19 cellular contexts compared by ENCODE assay signal in genomic region chr2:26559044-26559405, GRCh38.
A peak's percentile ranks its signal among the peaks of the same experiment; 100 is the strongest.
DNase-seq lines count a peak whose midpoint lies in the region; ATAC-seq and TF ChIP-seq lines count a peak whose summit lies in the region.
"Had no signal": no experiment of that assay in that cellular context is flagged by ENCODE, and none has a peak within 500 bp of the region (broad histone marks: within the 10 kb centered on the region; RNA-seq: fewer than 3 reads in every experiment).

No MANE protein-coding gene starts in this region.

- peaks cover 2% of the 10 kb centered on the region for H3K4me1 Mint-ChIP-seq in glutamatergic neuron (ENCODE audit: low read depth, unreplicated experiment)

- H3K9me3 Mint-ChIP-seq in glutamatergic neuron (ENCODE audit: unreplicated experiment) = peaks cover 6% of the 10 kb centered on the region
- H3K9me3 Mint-ChIP-seq: CD8-positive, alpha-beta T cell; H9 had no signal

- H3K27me3 Mint-ChIP-seq in glutamatergic neuron (ENCODE audit: unreplicated experiment) = peaks cover 14% of the 10 kb centered on the region

- no peak for TF ChIP-seq POLR2A in sigmoid colon (IDR thresholded peaks at IDR 0.05)

- TF ChIP-seq EP300 in sigmoid colon (IDR thresholded peaks at IDR 0.05) = no peak

- no peak for ATAC-seq in left cardiac atrium
- no peak for ATAC-seq in GM21423 (IDR thresholded peaks at IDR 0.05; ENCODE audit: unreplicated experiment)
- ATAC-seq: CD8-positive, alpha-beta T cell had no signal

- no peak overlapping the region for H3K4me3 Mint-ChIP-seq in glutamatergic neuron (ENCODE audit: unreplicated experiment)
- H3K4me3 Mint-ChIP-seq: CD8-positive, alpha-beta T cell had no signal

- no peaks in the 10 kb centered on the region for H3K9me3 ChIP-seq in WERI-Rb-1 (ENCODE audit: severe bottlenecking)
- no peaks in the 10 kb centered on the region for H3K9me3 ChIP-seq in sigmoid colon
- H3K9me3 ChIP-seq: BLaER1 treated with 17β-estradiol and CSF1 and Interleukin-3, amounts not matched to agents 10 nM and 100 nM had no signal

- 86 to 88% methylated on average over 3 of the region's 3 CpGs for whole genome bisulfite sequencing in sigmoid colon, 2 donors

- TF ChIP-seq CTCF in WERI-Rb-1 (IDR thresholded peaks at IDR 0.05; ENCODE audit: low read depth, low read length) (no peak), glutamatergic neuron (IDR thresholded peaks at IDR 0.05; ENCODE audit: partially characterized antibody, unreplicated experiment) (no peak), sigmoid colon (IDR thresholded peaks at IDR 0.05) (no peak)

- peaks cover 6% of the 10 kb centered on the region for H3K36me3 Mint-ChIP-seq in glutamatergic neuron (ENCODE audit: unreplicated experiment)
- H3K36me3 Mint-ChIP-seq: CD8-positive, alpha-beta T cell had no signal

- H3K27ac ChIP-seq in WERI-Rb-1 = no peak overlapping the region
- H3K27ac ChIP-seq in sigmoid colon = no peak overlapping the region
- H3K27ac ChIP-seq: BLaER1 treated with 17β-estradiol and CSF1 and Interleukin-3, amounts not matched to agents 10 nM and 100 nM; GM23248; RWPE1 had no signal

- no peak overlapping the region for H3K27ac Mint-ChIP-seq in glutamatergic neuron (ENCODE audit: unreplicated experiment)
- H3K27ac Mint-ChIP-seq: CD8-positive, alpha-beta T cell; H9 had no signal

- H3K4me3 ChIP-seq in WERI-Rb-1 (ENCODE audit: low read depth, low read length) = peak overlapping the region; percentile 27
- H3K4me3 ChIP-seq in sigmoid colon = no peak overlapping the region
- H3K4me3 ChIP-seq: BLaER1 treated with 17β-estradiol and CSF1 and Interleukin-3, amounts not matched to agents 10 nM and 100 nM; GM23248 had no signal

- H3K36me3 ChIP-seq in WERI-Rb-1 = no peaks in the 10 kb centered on the region
- no peaks in the 10 kb centered on the region for H3K36me3 ChIP-seq in sigmoid colon
- H3K36me3 ChIP-seq: BLaER1 treated with 17β-estradiol and CSF1 and Interleukin-3, amounts not matched to agents 10 nM and 100 nM had no signal

- H3K27me3 ChIP-seq in WERI-Rb-1 (ENCODE audit: insufficient read depth, low read depth, severe bottlenecking) (no peaks in the 10 kb centered on the region), sigmoid colon (peaks cover 0 to 50% (median 12%) of the 10 kb centered on the region in 3 donors)

- intact Hi-C loops in left cardiac atrium (cut with DNase I) = no loop called here
- intact Hi-C loops in cardiac septum (cut with DNase I) = no loop called here
- intact Hi-C loops in sigmoid colon (cut with DNase I) = no loop called here

- H3K4me1 ChIP-seq in sigmoid colon = peaks cover 0 to 16% (median 13%) of the 10 kb centered on the region in 4 donors

- DNase-seq in left cardiac atrium (peak; percentile 12), cardiac septum (ENCODE audit: low spot score) (no peak), WERI-Rb-1 (no peak), glutamatergic neuron (peak; percentile 5), sigmoid colon (peak; percentile 40), NCI-H2171 (lab: John Stamatoyannopoulos, UW) (no peak), COLO829 (ENCODE audit: low spot score) (no peak)
- DNase-seq: CD8-positive, alpha-beta T cell; KBM-7; NCI-H1092; NCI-H1436; NCI-H187 treated with DMSO at 0.1 percent for 48 hours; NCI-H510A treated with DMSO at 0.1 percent for 48 hours; NCI-H748 treated with DMSO at 0.1 percent for 48 hours had no signal

Comparison
In these comparisons a context has a peak if more than half of its experiments do, and no peak if none do; other contexts are left out.
1. DNase-seq: peak in left cardiac atrium (single experiment), glutamatergic neuron (single experiment) and sigmoid colon (single experiment); none in cardiac septum (single experiment), WERI-Rb-1 (single experiment), NCI-H2171 (single experiment) and COLO829 (single experiment).